In the genomic region with DNA sequence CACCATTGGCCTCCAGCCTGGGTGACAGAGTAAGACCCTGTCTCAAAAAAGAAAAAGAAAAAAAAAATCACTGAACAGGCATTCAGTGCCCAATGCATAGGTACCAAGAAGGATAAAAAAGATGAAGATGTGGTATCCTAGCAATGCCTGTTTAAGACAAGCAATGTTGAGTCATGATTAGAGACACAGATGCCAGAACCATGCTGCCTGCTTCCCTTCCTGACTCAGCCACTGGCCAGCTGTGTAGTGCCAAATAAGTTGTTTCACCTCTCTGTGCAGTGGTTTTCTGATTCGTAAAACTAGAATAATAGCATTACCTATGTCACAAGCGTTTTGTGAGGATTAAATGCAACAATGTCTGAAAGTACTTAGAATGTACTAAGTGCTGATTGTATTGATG, we compare ENCODE assay signal across 16 cellular contexts.
DNase-seq lines count a peak whose midpoint lies in the region; ATAC-seq and TF ChIP-seq lines count a peak whose summit lies in the region.
"Had no signal": no experiment of that assay in that cellular context is flagged by ENCODE, and none has a peak within 500 bp of the region (broad histone marks: within the 10 kb centered on the region; RNA-seq: fewer than 3 reads in every experiment).

No MANE protein-coding gene starts in this region.

- no peak overlapping the region for H2AK9ac ChIP-seq in IMR-90 (replicated peaks; ENCODE audit: low read depth, low read length, poor library complexity)

- no peak for TF ChIP-seq POLR2A in IMR-90 (IDR thresholded peaks at IDR 0.05; ENCODE audit: low read depth, low read length)

- ATAC-seq in IMR-90 (ENCODE audit: low read depth) (peak; percentile 89), GM18520 (IDR thresholded peaks at IDR 0.05; ENCODE audit: unreplicated experiment) (no peak)
- no peak for ATAC-seq in activated naive CD4-positive, alpha-beta T cell treated with anti-CD3 and anti-CD28 coated beads, Interleukin-2, amount 50 U/mL, for 72 hours
- ATAC-seq: naive thymus-derived CD4-positive, alpha-beta T cell; psoas muscle; stimulated activated naive CD8-positive, alpha-beta T cell treated with anti-CD3 and anti-CD28 coated beads, Interleukin-15, amount 100 ng/mL, for 72 hours had no signal

- H4K5ac ChIP-seq in IMR-90 (ENCODE audit: low read depth, low read length): no peak overlapping the region

- peaks cover 3% of the 10 kb centered on the region; the same call in 1 of the 2 replicates for H3K4me1 ChIP-seq in IMR-90 (ENCODE audit: control insufficient read depth, insufficient read depth, low read length)
- H3K4me1 ChIP-seq: psoas muscle had no signal

- no peak overlapping the region for H3K27ac Mint-ChIP-seq in osteocyte (ENCODE audit: unreplicated experiment)
- H3K27ac Mint-ChIP-seq in activated naive CD4-positive, alpha-beta T cell treated with anti-CD3 and anti-CD28 coated beads, Interleukin-2, amount 50 U/mL, for 72 hours: no peak overlapping the region
- H3K27ac Mint-ChIP-seq: naive thymus-derived CD4-positive, alpha-beta T cell; stimulated activated naive CD8-positive, alpha-beta T cell treated with anti-CD3 and anti-CD28 coated beads, Interleukin-15, amount 100 ng/mL, for 72 hours had no signal

- DNase-seq in AG08396 (ENCODE audit: low spot score): peak; percentile 59
- peak; percentile 84 for DNase-seq in IMR-90
- DNase-seq in amniotic epithelial cell (ENCODE audit: low read depth): peak; percentile 62
- DNase-seq in fibroblast of villous mesenchyme (ENCODE audit: low read depth): peak; percentile 3
- no peak for DNase-seq in head of caudate nucleus
- no peak for DNase-seq in osteocyte (ENCODE audit: extremely low spot score, unreplicated experiment)
- DNase-seq in activated naive CD4-positive, alpha-beta T cell treated with anti-CD3 and anti-CD28 coated beads, Interleukin-2, amount 50 U/mL, for 72 hours (ENCODE audit: low spot score in 2 of 2): no peak
- DNase-seq: activated CD4-positive, alpha-beta T cell treated with anti-CD3 and anti-CD28 coated beads, Interleukin-2, amount 50 U/mL, for 4 hours; activated T-cell treated with anti-CD3 and anti-CD28 coated beads, Interleukin-2, amount 50 U/mL, for 48 hours; amygdala; naive thymus-derived CD4-positive, alpha-beta T cell; NCI-H1694; psoas muscle; stimulated activated naive CD8-positive, alpha-beta T cell treated with anti-CD3 and anti-CD28 coated beads, Interleukin-15, amount 100 ng/mL, for 72 hours had no signal

- H3K4me2 ChIP-seq in IMR-90 (ENCODE audit: low read depth, low read length): no peak overlapping the region

- H2BK20ac ChIP-seq in IMR-90 (ENCODE audit: low read depth, low read length): no peak overlapping the region

- BruUV-seq in IMR-90 (replicated peaks; lab: Mats Ljungman, UMichigan): no TSS peak

- CTCF ChIA-PET in IMR-90 (lab: Yijun Ruan, JAX): no interaction called here

- H3K36me3 Mint-ChIP-seq in osteocyte (ENCODE audit: unreplicated experiment): peaks cover 11% of the 10 kb centered on the region
- peaks cover 7 to 9% of the 10 kb centered on the region in 2 donors for H3K36me3 Mint-ChIP-seq in activated naive CD4-positive, alpha-beta T cell treated with anti-CD3 and anti-CD28 coated beads, Interleukin-2, amount 50 U/mL, for 72 hours

- H3K36me3 ChIP-seq in IMR-90 (ENCODE audit: control insufficient read depth, insufficient read depth, low read length): no peaks in the 10 kb centered on the region

- H3K23ac ChIP-seq in IMR-90 (ENCODE audit: low read depth, low read length): no peak overlapping the region

- intact Hi-C loops in IMR-90 (cut with micrococcal nuclease) (no loop called here), head of caudate nucleus (cut with DNase I) (no loop called here)

- no peak overlapping the region for H3K4ac ChIP-seq in IMR-90 (ENCODE audit: low read depth, low read length)

- no peaks in the 10 kb centered on the region for H3K27me3 Mint-ChIP-seq in osteocyte (ENCODE audit: unreplicated experiment)
- H3K27me3 Mint-ChIP-seq: naive thymus-derived CD4-positive, alpha-beta T cell; stimulated activated naive CD8-positive, alpha-beta T cell treated with anti-CD3 and anti-CD28 coated beads, Interleukin-15, amount 100 ng/mL, for 72 hours had no signal

- H3K14ac ChIP-seq in IMR-90 (replicated peaks; ENCODE audit: low read depth, low read length): no peak overlapping the region

- no peak overlapping the region for H3K9ac ChIP-seq in IMR-90 (ENCODE audit: low read depth, low read length)

- no peak overlapping the region for H4K91ac ChIP-seq in IMR-90 (ENCODE audit: insufficient read depth, low read depth, low read length)

- in situ Hi-C loops in IMR-90 (cut with MboI; ENCODE audit: low sequenced_read_pairs): no loop called here

- no peak for TF ChIP-seq RAD21 in IMR-90 (IDR thresholded peaks at IDR 0.05; ENCODE audit: low read length)

- H3K18ac ChIP-seq in IMR-90 (ENCODE audit: low read depth, low read length): no peak overlapping the region

- H3K56ac ChIP-seq in IMR-90 (ENCODE audit: extremely low read depth, insufficient read depth, low read length): no peak overlapping the region

- H3K79me1 ChIP-seq in IMR-90 (ENCODE audit: low read depth in 1 of 2, low read length in 2 of 2): no peaks in the 10 kb centered on the region

- WGBS in IMR-90 (ENCODE audit: extremely low coverage in 2 of 2, insufficient read length in 1 of 2), 2 experiments: no CpG with 5 or more reads among the region's 2 CpGs

- POLR2A ChIA-PET in IMR-90 (lab: Charles Lee; ENCODE audit: unreplicated experiment): no interaction called here

- no peaks in the 10 kb centered on the region for H3K4me1 Mint-ChIP-seq in osteocyte (ENCODE audit: unreplicated experiment)
- H3K4me1 Mint-ChIP-seq: naive thymus-derived CD4-positive, alpha-beta T cell; stimulated activated naive CD8-positive, alpha-beta T cell treated with anti-CD3 and anti-CD28 coated beads, Interleukin-15, amount 100 ng/mL, for 72 hours had no signal

- no peak overlapping the region for H2BK15ac ChIP-seq in IMR-90 (ENCODE audit: low read depth, low read length)

- H4K20me1 ChIP-seq in IMR-90 (ENCODE audit: insufficient read depth, low read length): no peaks in the 10 kb centered on the region

- no peak overlapping the region for H3K27ac ChIP-seq in IMR-90 (ENCODE audit: insufficient read depth, low read length)
- H3K27ac ChIP-seq: coronary artery, psoas muscle had no signal

- no peak overlapping the region for H2BK5ac ChIP-seq in IMR-90 (ENCODE audit: low read depth, low read length, poor library complexity, severe bottlenecking)

- no peaks in the 10 kb centered on the region for H3K9me3 ChIP-seq in IMR-90 (ENCODE audit: control insufficient read depth, insufficient read depth, low read length)
- H3K9me3 ChIP-seq: psoas muscle had no signal

- no peak overlapping the region for H3K4me3 Mint-ChIP-seq in osteocyte (ENCODE audit: unreplicated experiment)
- H3K4me3 Mint-ChIP-seq: naive thymus-derived CD4-positive, alpha-beta T cell; stimulated activated naive CD8-positive, alpha-beta T cell treated with anti-CD3 and anti-CD28 coated beads, Interleukin-15, amount 100 ng/mL, for 72 hours had no signal

- no peak overlapping the region for H2BK120ac ChIP-seq in IMR-90 (ENCODE audit: low read depth, low read length)

- dilution Hi-C loops in IMR-90 (cut with HindIII; ENCODE audit: low sequenced_read_pairs, unreplicated experiment): no loop called here

- no peak overlapping the region for H2AFZ ChIP-seq in IMR-90 (replicated peaks; ENCODE audit: low read length, poor library complexity)

- no peak for TF ChIP-seq CTCF in IMR-90 (conservative IDR thresholded peaks at IDR 0.05; ENCODE audit: low read depth, low read length)
- no peak for TF ChIP-seq CTCF in fibroblast of villous mesenchyme (IDR thresholded peaks at IDR 0.05; ENCODE audit: insufficient read depth, low read depth, low read length)
- no peak for TF ChIP-seq CTCF in osteocyte (IDR thresholded peaks at IDR 0.05)

- no peaks in the 10 kb centered on the region for H3K9me3 Mint-ChIP-seq in osteocyte (ENCODE audit: unreplicated experiment)
- no peaks in the 10 kb centered on the region for H3K9me3 Mint-ChIP-seq in activated naive CD4-positive, alpha-beta T cell treated with anti-CD3 and anti-CD28 coated beads, Interleukin-2, amount 50 U/mL, for 72 hours

- H3K4me3 ChIP-seq in IMR-90 (ENCODE audit: insufficient read depth, low read depth, low read length) (no peak overlapping the region), fibroblast of villous mesenchyme (ENCODE audit: low read depth, low read length) (no peak overlapping the region)
- H3K4me3 ChIP-seq: coronary artery, psoas muscle had no signal

- no peak overlapping the region for H4K8ac ChIP-seq in IMR-90 (ENCODE audit: low read depth in 2 of 2, low read length in 2 of 2)

- H3K27me3 ChIP-seq in IMR-90 (ENCODE audit: control insufficient read depth, insufficient read depth, low read length): no peaks in the 10 kb centered on the region

- no peak overlapping the region for H2AK5ac ChIP-seq in IMR-90 (ENCODE audit: low read depth, low read length)

- peaks cover 4% of the 10 kb centered on the region; the same call in 1 of the 2 replicates for H3K9me1 ChIP-seq in IMR-90 (ENCODE audit: insufficient read depth, low read length)

TF ChIP-seq in IMR-90, 13 proteins besides CTCF, POLR2A, EP300 and RAD21 (continues in another document):
- TF ChIP-seq NFE2L2 (IDR thresholded peaks at IDR 0.05; ENCODE audit: low read depth, low read length) (peak; percentile 14; the same call in 1 of the 2 replicates), SMC3 (IDR thresholded peaks at IDR 0.05; ENCODE audit: low read depth, low read length) (no peak), MAZ (IDR thresholded peaks at IDR 0.05; ENCODE audit: borderline replicate concordance, low read depth, low read length) (no peak), BHLHE40 (IDR thresholded peaks at IDR 0.05; ENCODE audit: low read depth, low read length) (no peak), RCOR1 (IDR thresholded peaks at IDR 0.05; ENCODE audit: insufficient replicate concordance, low read length) (no peak), MXI1 (IDR thresholded peaks at IDR 0.05; ENCODE audit: borderline replicate concordance, low read depth, low read length) (peak; percentile 51)
- TF ChIP-seq, protein P1, sequence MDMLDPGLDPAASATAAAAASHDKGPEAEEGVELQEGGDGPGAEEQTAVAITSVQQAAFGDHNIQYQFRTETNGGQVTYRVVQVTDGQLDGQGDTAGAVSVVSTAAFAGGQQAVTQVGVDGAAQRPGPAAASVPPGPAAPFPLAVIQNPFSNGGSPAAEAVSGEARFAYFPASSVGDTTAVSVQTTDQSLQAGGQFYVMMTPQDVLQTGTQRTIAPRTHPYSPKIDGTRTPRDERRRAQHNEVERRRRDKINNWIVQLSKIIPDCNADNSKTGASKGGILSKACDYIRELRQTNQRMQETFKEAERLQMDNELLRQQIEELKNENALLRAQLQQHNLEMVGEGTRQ (IDR thresholded peaks at IDR 0.05; ENCODE audit: low read depth, low read length): no peak

Comparison
In these comparisons a context has a peak if more than half of its experiments do, and no peak if none do; other contexts are left out.
1. DNase-seq: peak in AG08396 (single experiment), IMR-90 (single experiment), amniotic epithelial cell (single experiment) and fibroblast of villous mesenchyme (single experiment); none in head of caudate nucleus (0 of 42), osteocyte (single experiment) and activated naive CD4-positive, alpha-beta T cell treated with anti-CD3 and anti-CD28 coated beads, Interleukin-2, amount 50 U/mL, for 72 hours (0 of 2).